ENCODE assay signal across 1 cellular context in genomic region chr4:153198739-153199138, GRCh38.
A peak's percentile ranks its signal among the peaks of the same experiment; 100 is the strongest.
TF ChIP-seq lines count a peak whose summit lies in the region.

No MANE protein-coding gene starts in this region.

TF ChIP-seq in HepG2, 621 proteins besides CTCF, POLR2A, EP300 and RAD21:
- TF ChIP-seq ZNF792 (CRISPR knock-in tag; IDR thresholded peaks at IDR 0.05) (no peak), ATF7 (IDR thresholded peaks at IDR 0.05) (peak; percentile 55), ATF7 (CRISPR knock-in tag; IDR thresholded peaks at IDR 0.05) (no peak)
TF ChIP-seq in HepG2: peak in this region for 1.
